1 cellular context compared by ENCODE assay signal in the genomic region with DNA sequence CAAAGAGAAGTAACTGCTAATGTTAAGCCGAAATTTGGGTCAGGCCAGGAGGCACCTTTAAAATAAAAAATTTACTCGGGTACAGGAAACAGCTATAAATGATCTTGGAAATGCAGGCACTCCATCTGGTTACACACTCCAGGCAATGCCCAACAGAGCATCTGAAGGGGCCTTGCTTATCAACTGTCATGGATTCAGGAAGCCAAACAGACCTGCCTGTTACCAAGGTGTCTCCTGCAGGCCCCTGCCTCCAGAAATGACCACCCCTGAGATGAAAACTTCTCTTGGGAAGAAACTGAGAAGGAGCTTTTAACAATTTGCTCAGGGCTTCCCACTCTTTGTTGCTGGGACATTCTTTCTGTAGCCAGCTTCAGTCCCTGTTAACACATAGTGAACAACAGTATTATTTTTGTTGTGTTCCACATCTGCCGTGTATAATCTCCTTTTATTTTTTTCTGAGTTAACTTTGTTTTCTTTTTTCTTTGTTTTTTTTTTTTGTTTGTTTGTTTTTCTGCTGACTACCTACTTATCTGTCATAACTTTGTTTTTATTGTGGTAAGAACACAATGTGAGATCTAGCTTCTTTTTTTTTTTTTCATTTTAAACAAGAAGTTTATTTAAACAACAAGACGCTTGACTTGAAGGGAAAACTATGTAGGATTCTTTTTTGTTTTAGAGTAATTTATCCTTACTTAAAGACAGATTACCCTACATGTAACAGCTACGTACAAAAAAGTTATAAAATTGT.
TF ChIP-seq lines count a peak whose summit lies in the region.

No MANE protein-coding gene starts in this region.

TF ChIP-seq in IMR-90, 13 proteins besides CTCF, POLR2A, EP300 and RAD21:
- TF ChIP-seq FOS (IDR thresholded peaks at IDR 0.05; ENCODE audit: low read depth, low read length) (no peak), CHD1 (IDR thresholded peaks at IDR 0.05; ENCODE audit: low read depth, low read length) (no peak), SMC3 (IDR thresholded peaks at IDR 0.05; ENCODE audit: low read depth, low read length) (no peak)
